9 cellular contexts compared by ENCODE assay signal in genomic region chr12:118317729-118318128, GRCh38.
"Had no signal": no experiment of that assay in that cellular context is flagged by ENCODE, and none has a peak within 500 bp of the region (broad histone marks: within the 10 kb centered on the region; RNA-seq: fewer than 3 reads in every experiment).

No MANE protein-coding gene starts in this region.

- H3K9me3 Mint-ChIP-seq: IgD-negative memory B cell had no signal

- DNase-seq: IMR-90, KBM-7, KG1 had no signal

- H3K27ac ChIP-seq: HL-60, KMS-11 had no signal

- H3K27me3 Mint-ChIP-seq: IgD-negative memory B cell had no signal

- FAIRE-seq: HepG2, HTR-8/SVneo, K562 had no signal

- H3K27ac Mint-ChIP-seq: IgD-negative memory B cell had no signal

- H3K4me3 ChIP-seq: K562 had no signal

- H3K4me3 Mint-ChIP-seq: IgD-negative memory B cell had no signal

- H3K4me2 ChIP-seq: KMS-11 had no signal

- ATAC-seq: HepG2, K562 had no signal

- H3K9ac ChIP-seq: KMS-11 had no signal
